17 cellular contexts compared by ENCODE assay signal in genomic region chr17:34874496-34874895, GRCh38.
"Had no signal": no experiment of that assay in that cellular context is flagged by ENCODE, and none has a peak within 500 bp of the region (broad histone marks: within the 10 kb centered on the region; RNA-seq: fewer than 3 reads in every experiment).

No MANE protein-coding gene starts in this region.

- H3K4me3 ChIP-seq: colonic mucosa, esophagus squamous epithelium, hepatocyte, left ventricle myocardium inferior, lung had no signal

- H3K36me3 ChIP-seq: colonic mucosa, esophagus squamous epithelium, left ventricle myocardium inferior, neutrophil had no signal

- DNase-seq: colonic mucosa; dermis blood vessel endothelial cell; esophagus squamous epithelium; foreskin fibroblast; kidney; left cardiac atrium; left ventricle myocardium inferior; mesenchymal stem cell; naive thymus-derived CD4-positive, alpha-beta T cell; small intestine; stimulated activated CD4-positive, alpha-beta T cell treated with anti-CD3 and anti-CD28 coated beads, Interleukin-12 subunit alpha, Interleukin-12 subunit beta, amount 100 ng/mL, for 4 hours; stimulated activated CD4-positive, alpha-beta T cell treated with anti-CD3 and anti-CD28 coated beads, Interleukin-2, amount 100 ng/mL, for 48 hours; stimulated activated naive CD4-positive, alpha-beta T cell treated with Interleukin-2 at 50 U/mL for 16 hours; trophoblast cell had no signal

- H3K9me3 ChIP-seq: colonic mucosa, esophagus squamous epithelium, neutrophil had no signal

- H3K27ac ChIP-seq: colonic mucosa, esophagus squamous epithelium, hepatocyte, left ventricle myocardium inferior, neutrophil had no signal

- H3K4me1 ChIP-seq: colonic mucosa, esophagus squamous epithelium, left ventricle myocardium inferior had no signal

- ATAC-seq: left cardiac atrium; naive thymus-derived CD4-positive, alpha-beta T cell had no signal

- H3K27me3 ChIP-seq: colonic mucosa had no signal
